ENCODE assay signal across 2 cellular contexts in the genomic region with DNA sequence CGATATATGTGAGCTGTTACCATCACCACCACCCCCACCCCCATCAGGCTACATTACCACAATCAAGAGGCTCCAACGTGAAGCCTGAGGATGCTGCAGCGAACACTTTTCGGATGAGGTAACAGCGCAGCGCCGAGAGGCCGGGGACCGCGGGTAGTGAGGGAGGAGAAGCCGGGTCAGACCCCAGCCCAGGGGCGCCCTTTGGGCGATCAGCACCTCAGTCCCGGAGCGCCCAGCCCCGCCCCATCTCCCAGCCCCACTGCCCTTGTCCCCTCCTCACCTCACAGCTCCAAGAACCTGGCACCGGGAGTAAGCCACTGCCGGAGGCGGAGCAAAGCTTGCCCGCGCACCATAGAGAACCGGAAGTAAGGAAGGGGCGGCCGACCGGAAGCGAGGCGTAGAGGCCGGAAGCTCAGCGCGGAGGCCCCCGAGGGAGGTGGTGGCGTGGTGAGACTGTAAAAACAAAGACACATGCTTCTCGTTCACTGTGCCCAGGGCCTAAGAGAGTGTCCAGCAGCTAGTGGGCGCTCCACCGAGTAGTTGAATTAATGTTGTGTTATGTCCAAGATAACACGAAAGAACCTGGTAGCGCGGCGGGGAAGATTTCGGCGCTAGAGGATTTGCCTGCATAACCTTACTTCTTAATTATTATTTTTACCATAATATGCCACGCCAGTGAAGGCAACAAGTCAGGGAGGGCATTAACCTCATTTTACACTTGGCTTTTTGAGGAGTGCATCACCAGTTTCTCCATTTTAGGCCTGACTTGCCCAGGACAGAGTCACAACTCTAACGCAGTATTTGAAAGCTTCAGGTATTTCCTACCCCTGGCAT.
TF ChIP-seq lines count a peak whose summit lies in the region.

A gene (minus strand): TSS at position 367 of the 834 bp plus-strand sequence. CDS start 4,610 bp downstream, outside the sequence.

TF ChIP-seq in IMR-90, 13 proteins besides CTCF, POLR2A, EP300 and RAD21:
- TF ChIP-seq SMC3 (IDR thresholded peaks at IDR 0.05; ENCODE audit: low read depth, low read length), result peak; percentile 30; the same call in 1 of the 2 replicates
- no peak for TF ChIP-seq CEBPB (IDR thresholded peaks at IDR 0.05; ENCODE audit: low read depth, low read length)
- TF ChIP-seq MAZ (IDR thresholded peaks at IDR 0.05; ENCODE audit: borderline replicate concordance, low read depth, low read length), result peak; percentile 90
- TF ChIP-seq MXI1 (IDR thresholded peaks at IDR 0.05; ENCODE audit: borderline replicate concordance, low read depth, low read length), result peak; percentile 99
- TF ChIP-seq, protein P1, sequence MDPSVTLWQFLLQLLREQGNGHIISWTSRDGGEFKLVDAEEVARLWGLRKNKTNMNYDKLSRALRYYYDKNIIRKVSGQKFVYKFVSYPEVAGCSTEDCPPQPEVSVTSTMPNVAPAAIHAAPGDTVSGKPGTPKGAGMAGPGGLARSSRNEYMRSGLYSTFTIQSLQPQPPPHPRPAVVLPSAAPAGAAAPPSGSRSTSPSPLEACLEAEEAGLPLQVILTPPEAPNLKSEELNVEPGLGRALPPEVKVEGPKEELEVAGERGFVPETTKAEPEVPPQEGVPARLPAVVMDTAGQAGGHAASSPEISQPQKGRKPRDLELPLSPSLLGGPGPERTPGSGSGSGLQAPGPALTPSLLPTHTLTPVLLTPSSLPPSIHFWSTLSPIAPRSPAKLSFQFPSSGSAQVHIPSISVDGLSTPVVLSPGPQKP (IDR thresholded peaks at IDR 0.05; ENCODE audit: borderline replicate concordance, low read depth, low read length), result peak; percentile 80; the same call in 1 of the 2 replicates
- TF ChIP-seq, protein P2, sequence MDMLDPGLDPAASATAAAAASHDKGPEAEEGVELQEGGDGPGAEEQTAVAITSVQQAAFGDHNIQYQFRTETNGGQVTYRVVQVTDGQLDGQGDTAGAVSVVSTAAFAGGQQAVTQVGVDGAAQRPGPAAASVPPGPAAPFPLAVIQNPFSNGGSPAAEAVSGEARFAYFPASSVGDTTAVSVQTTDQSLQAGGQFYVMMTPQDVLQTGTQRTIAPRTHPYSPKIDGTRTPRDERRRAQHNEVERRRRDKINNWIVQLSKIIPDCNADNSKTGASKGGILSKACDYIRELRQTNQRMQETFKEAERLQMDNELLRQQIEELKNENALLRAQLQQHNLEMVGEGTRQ (IDR thresholded peaks at IDR 0.05; ENCODE audit: low read depth, low read length), result no peak
- TF ChIP-seq CHD1 (IDR thresholded peaks at IDR 0.05; ENCODE audit: low read depth, low read length), result no peak
- no peak for TF ChIP-seq RFX5 (IDR thresholded peaks at IDR 0.05; ENCODE audit: low read depth, low read length)
- no peak for TF ChIP-seq RCOR1 (IDR thresholded peaks at IDR 0.05; ENCODE audit: insufficient replicate concordance, low read length)
- peak; percentile 90 for TF ChIP-seq BHLHE40 (IDR thresholded peaks at IDR 0.05; ENCODE audit: low read depth, low read length)
TF ChIP-seq in IMR-90: peak in this region for 5.

TF ChIP-seq in endothelial cell of umbilical vein, 7 proteins besides CTCF, POLR2A, EP300 and RAD21:
- TF ChIP-seq POLR2AphosphoS5 (IDR thresholded peaks at IDR 0.05; ENCODE audit: insufficient read depth, low read depth, low read length) (peak; percentile 93), MYC (IDR thresholded peaks at IDR 0.05; ENCODE audit: low read depth, low read length) (peak; percentile 97), GATA2 (IDR thresholded peaks at IDR 0.05; ENCODE audit: insufficient read depth, insufficient read length, low read depth, low read length) (no peak)
- TF ChIP-seq, protein P3, sequence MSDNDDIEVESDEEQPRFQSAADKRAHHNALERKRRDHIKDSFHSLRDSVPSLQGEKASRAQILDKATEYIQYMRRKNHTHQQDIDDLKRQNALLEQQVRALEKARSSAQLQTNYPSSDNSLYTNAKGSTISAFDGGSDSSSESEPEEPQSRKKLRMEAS (IDR thresholded peaks at IDR 0.05; ENCODE audit: insufficient read depth, insufficient read length), result peak; percentile 82
